In genomic region chr3:155871746-155872158, GRCh38 we compare ENCODE assay signal across 8 cellular contexts. TPM values are rescaled to one million over a fixed set of nuclear protein-coding genes. Genes with fewer than 3 reads are reported as not detected.
A peak's percentile ranks its signal among the peaks of the same experiment; 100 is the strongest.
DNase-seq lines count a peak whose midpoint lies in the region; ATAC-seq and TF ChIP-seq lines count a peak whose summit lies in the region.

No MANE protein-coding gene starts in this region.

- H3K36me3 Mint-ChIP-seq in central memory CD8-positive, alpha-beta T cell (ENCODE audit: insufficient read depth), result peaks cover 2% of the 10 kb centered on the region

- no peaks in the 10 kb centered on the region for H3K27me3 Mint-ChIP-seq in central memory CD8-positive, alpha-beta T cell

- ATAC-seq in GM19043 (IDR thresholded peaks at IDR 0.05; ENCODE audit: low read depth, unreplicated experiment) (peak; percentile 1), HG03280 (IDR thresholded peaks at IDR 0.05; ENCODE audit: unreplicated experiment) (no peak)
- no peak for ATAC-seq in central memory CD8-positive, alpha-beta T cell (replicated peaks; ENCODE audit: extremely low read depth, poor library complexity, severe bottlenecking)

- peak overlapping the region; percentile 86 for H3K27ac Mint-ChIP-seq in central memory CD8-positive, alpha-beta T cell (ENCODE audit: low read depth)

- TF ChIP-seq CTCF in AG10803 (conservative IDR thresholded peaks at IDR 0.05; ENCODE audit: low read length), result no peak

- no peaks in the 10 kb centered on the region for H3K9me3 ChIP-seq in muscle layer of colon (ENCODE audit: low read length)

- peaks cover 25% of the 10 kb centered on the region for H3K4me1 ChIP-seq in muscle layer of colon (ENCODE audit: insufficient read depth, low read length)

- peaks cover 35% of the 10 kb centered on the region for H3K4me1 Mint-ChIP-seq in central memory CD8-positive, alpha-beta T cell

- DNase-seq in AG10803 (ENCODE audit: low read depth) (no peak), GM19238 (ENCODE audit: insufficient read length, low spot score) (no peak)
- no peak for DNase-seq in Jurkat, Clone E6-1 (ENCODE audit: low read depth, low spot score)
- no peak for DNase-seq in central memory CD8-positive, alpha-beta T cell (ENCODE audit: low spot score in 2 of 2)
- DNase-seq in activated effector memory CD4-positive, alpha-beta T cell treated with anti-CD3 and anti-CD28 coated beads, Interleukin-2, amount 50 U/mL, for 16 hours, result no peak

- peak overlapping the region; percentile 89 for H3K9ac ChIP-seq in muscle layer of colon (ENCODE audit: low read length)

- H3K4me3 ChIP-seq in AG10803 (ENCODE audit: low read length) (peak overlapping the region; percentile 80), muscle layer of colon (ENCODE audit: low read depth in 1 of 2, low read length in 2 of 2) (peak overlapping the region; percentile 81 to 98)
- H3K4me3 ChIP-seq in Jurkat, Clone E6-1 (ENCODE audit: low read length), result peak overlapping the region; percentile 84

- H3K27me3 ChIP-seq in muscle layer of colon (ENCODE audit: control insufficient read depth in 1 of 2, insufficient read depth in 2 of 2, low read length in 2 of 2), result no peaks in the 10 kb centered on the region

- H3K4me3 Mint-ChIP-seq in central memory CD8-positive, alpha-beta T cell, result peak overlapping the region; percentile 95

- H3K27ac ChIP-seq in muscle layer of colon (ENCODE audit: low read depth, low read length), result peak overlapping the region; percentile 97

- H3K36me3 ChIP-seq in muscle layer of colon (ENCODE audit: insufficient read depth, low read length), result no peaks in the 10 kb centered on the region

- no peaks in the 10 kb centered on the region for H3K9me3 Mint-ChIP-seq in central memory CD8-positive, alpha-beta T cell

RNA-seq across cellular contexts. Expression of gene GMPS, which starts 1.3 kb away (rescaled TPM):
- 145 TPM for polyA plus RNA-seq in Jurkat, Clone E6-1 (2012; ENCODE audit: insufficient read depth, insufficient read length)

RNA-seq across cellular contexts. Expression of gene SLC33A1, which starts 17.5 kb away (rescaled TPM):
- polyA plus RNA-seq in Jurkat, Clone E6-1 (2012; ENCODE audit: insufficient read depth, insufficient read length), result 9.8 TPM
